ENCODE assay signal across 25 cellular contexts in the genomic region with DNA sequence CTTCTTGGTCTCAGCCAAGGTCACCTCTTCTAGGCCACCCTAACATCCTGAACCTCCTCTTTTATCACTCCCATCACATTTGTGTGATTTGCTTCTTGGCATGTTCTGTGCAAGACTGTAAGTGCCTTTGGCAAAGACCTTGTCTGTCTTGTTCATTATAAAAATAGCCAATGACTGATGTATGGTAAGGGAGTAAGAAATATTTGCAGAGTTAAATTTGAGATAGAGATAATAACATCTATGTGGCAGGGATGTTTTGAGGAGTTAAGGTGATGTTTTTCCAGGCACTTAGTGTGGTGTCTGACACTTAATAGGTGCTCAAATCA.
DNase-seq lines count a peak whose midpoint lies in the region; ATAC-seq and TF ChIP-seq lines count a peak whose summit lies in the region.
"Had no signal": no experiment of that assay in that cellular context is flagged by ENCODE, and none has a peak within 500 bp of the region (broad histone marks: within the 10 kb centered on the region; RNA-seq: fewer than 3 reads in every experiment).

No MANE protein-coding gene starts in this region.

- H3K27me3 ChIP-seq in OCI-LY1 (ENCODE audit: insufficient read depth, low read length) (no peaks in the 10 kb centered on the region), right cardiac atrium (ENCODE audit: control insufficient read depth, insufficient read depth) (no peaks in the 10 kb centered on the region), upper lobe of right lung (no peaks in the 10 kb centered on the region)
- H3K27me3 ChIP-seq: MG63 had no signal

- no peaks in the 10 kb centered on the region for H3K4me1 Mint-ChIP-seq in chondrocyte (ENCODE audit: low read depth)
- H3K4me1 Mint-ChIP-seq: B cell had no signal

- H3K4me1 ChIP-seq in OCI-LY1 (ENCODE audit: insufficient read depth, low read length, severe bottlenecking): peaks cover 61% of the 10 kb centered on the region
- H3K4me1 ChIP-seq in right cardiac atrium (ENCODE audit: control insufficient read depth, insufficient read depth, low read length): no peaks in the 10 kb centered on the region
- no peaks in the 10 kb centered on the region for H3K4me1 ChIP-seq in upper lobe of right lung
- H3K4me1 ChIP-seq: Caco-2, HAP-1 had no signal

- peak; percentile 4 for ATAC-seq in GM19463 (IDR thresholded peaks at IDR 0.05; ENCODE audit: unreplicated experiment)
- peak; percentile 14 for ATAC-seq in HG02938 (IDR thresholded peaks at IDR 0.05; ENCODE audit: unreplicated experiment)
- ATAC-seq in right cardiac atrium: peak; percentile 23 to 40
- ATAC-seq in left colon: no peak
- ATAC-seq in upper lobe of right lung: no peak
- ATAC-seq: CD8-positive, alpha-beta T cell; Panc1 had no signal

- no peaks in the 10 kb centered on the region for H3K9me2 ChIP-seq in OCI-LY1 (ENCODE audit: low read depth, low read length)

- H3K27ac ChIP-seq in OCI-LY1 (ENCODE audit: low read depth, low read length, poor library complexity, severe bottlenecking): peak overlapping the region; percentile 9
- peak overlapping the region; percentile 91 for H3K27ac ChIP-seq in right cardiac atrium (ENCODE audit: low read length)
- H3K27ac ChIP-seq in upper lobe of right lung: no peak overlapping the region
- H3K27ac ChIP-seq: C4-2B, RWPE1, SK-N-MC had no signal

- H3K79me2 ChIP-seq in OCI-LY1 (ENCODE audit: insufficient read depth, low read length): no peaks in the 10 kb centered on the region

- H3K9me3 Mint-ChIP-seq in chondrocyte (ENCODE audit: low read depth): no peaks in the 10 kb centered on the region
- H3K9me3 Mint-ChIP-seq: CD8-positive, alpha-beta T cell; HFFc6 had no signal

- peaks cover 2% of the 10 kb centered on the region for H3K36me3 Mint-ChIP-seq in chondrocyte (ENCODE audit: low read depth)
- H3K36me3 Mint-ChIP-seq: CD8-positive, alpha-beta T cell had no signal

- H3K4me3 ChIP-seq in OCI-LY1 (ENCODE audit: low read depth, low read length, poor library complexity, severe bottlenecking) (no peak overlapping the region), right cardiac atrium (ENCODE audit: low read length) (no peak overlapping the region), upper lobe of right lung (no peak overlapping the region)
- H3K4me3 ChIP-seq: HAP-1, MG63, SK-N-MC had no signal

- H3K4me2 ChIP-seq in OCI-LY1 (ENCODE audit: low read length): no peak overlapping the region

- H3K9ac ChIP-seq in OCI-LY1 (ENCODE audit: low read length): no peak overlapping the region

- TF ChIP-seq CTCF in OCI-LY1 (IDR thresholded peaks at IDR 0.05; ENCODE audit: low read length) (no peak), chondrocyte (IDR thresholded peaks at IDR 0.05) (no peak), upper lobe of right lung (IDR thresholded peaks at IDR 0.05) (no peak)

- DNase-seq in right cardiac atrium: no peak
- no peak for DNase-seq in left colon
- DNase-seq in chondrocyte (ENCODE audit: low spot score): no peak
- no peak for DNase-seq in upper lobe of right lung
- DNase-seq: Caco-2; CD8-positive, alpha-beta T cell; EL; GF-D8; GOT3; HFFc6; KBM-7; MG63; NCI-H2029; NCI-H2227 treated with DMSO at 0.1 percent for 48 hours; NCI-H526 treated with DMSO at 0.1 percent for 48 hours; SIG-M5 had no signal

- no peaks in the 10 kb centered on the region for H3F3A ChIP-seq in OCI-LY1 (ENCODE audit: insufficient read depth, low read length)

- no peaks in the 10 kb centered on the region for H3K9me3 ChIP-seq in OCI-LY1 (ENCODE audit: low read length)
- H3K9me3 ChIP-seq in right cardiac atrium (ENCODE audit: control insufficient read depth, low read length): no peaks in the 10 kb centered on the region
- H3K9me3 ChIP-seq in upper lobe of right lung: no peaks in the 10 kb centered on the region
- H3K9me3 ChIP-seq: Caco-2, HAP-1, MG63 had no signal

- H4K20me1 ChIP-seq in OCI-LY1 (ENCODE audit: insufficient read depth, low read length): no peaks in the 10 kb centered on the region

- no peak overlapping the region for H2AFZ ChIP-seq in OCI-LY1 (ENCODE audit: low read length)

- peaks cover 60% of the 10 kb centered on the region for H3K27me3 Mint-ChIP-seq in chondrocyte (ENCODE audit: low read depth)

- no peak overlapping the region for H3K27ac Mint-ChIP-seq in chondrocyte (ENCODE audit: unreplicated experiment)
- H3K27ac Mint-ChIP-seq: B cell; CD8-positive, alpha-beta T cell; HFFc6 had no signal

- H3K4me3 Mint-ChIP-seq in chondrocyte (ENCODE audit: unreplicated experiment): no peak overlapping the region
- H3K4me3 Mint-ChIP-seq: B cell; CD8-positive, alpha-beta T cell; HFFc6 had no signal

- intact Hi-C loops in right cardiac atrium (cut with DNase I) (no loop called here), left colon (cut with DNase I, micrococcal nuclease) (no loop called here), upper lobe of right lung (cut with DNase I) (no loop called here)

- H3K36me3 ChIP-seq in OCI-LY1 (ENCODE audit: insufficient read depth, low read length) (no peaks in the 10 kb centered on the region; the same call in 1 of the 2 replicates), upper lobe of right lung (no peaks in the 10 kb centered on the region)
- H3K36me3 ChIP-seq: HAP-1, MG63 had no signal

Comparison
In these comparisons a context has a peak if more than half of its experiments do, and no peak if none do; other contexts are left out.
1. ATAC-seq: peak in GM19463 (single experiment), HG02938 (single experiment) and right cardiac atrium (2 of 2); none in left colon (single experiment) and upper lobe of right lung (single experiment).